In the genomic region with DNA sequence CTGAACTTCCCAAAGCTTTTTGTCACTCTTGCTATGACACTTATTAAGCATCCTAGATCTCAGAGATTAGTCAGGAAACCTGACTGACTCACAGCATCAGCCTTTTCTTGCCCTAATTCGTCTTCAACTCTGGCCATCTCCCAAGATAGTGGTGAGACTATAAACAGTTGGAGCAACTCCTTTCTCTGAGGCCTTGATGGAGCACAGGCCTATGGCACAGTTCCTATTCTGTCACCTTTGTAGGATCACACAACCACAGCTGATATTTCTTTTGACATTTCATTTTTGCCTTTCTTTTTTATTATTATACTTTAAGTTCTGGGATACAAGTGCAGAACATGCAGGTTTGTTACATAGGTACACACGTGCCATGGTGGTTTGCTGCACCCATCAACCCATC, we compare ENCODE assay signal across 9 cellular contexts.
"Had no signal": no experiment of that assay in that cellular context is flagged by ENCODE, and none has a peak within 500 bp of the region (broad histone marks: within the 10 kb centered on the region; RNA-seq: fewer than 3 reads in every experiment).

No MANE protein-coding gene starts in this region.

- H3K27ac ChIP-seq: GM23248, HL-60 had no signal

- H3K4me3 ChIP-seq: GM23248, HAP-1 had no signal

- H3K9me3 Mint-ChIP-seq: HFFc6 had no signal

- DNase-seq: GM23248, GOT3, H7, HFFc6, IMR-90 had no signal

- FAIRE-seq: HTR-8/SVneo had no signal

- H3K4me1 ChIP-seq: HAP-1 had no signal

- H3K36me3 ChIP-seq: HAP-1 had no signal

- H3K9me3 ChIP-seq: HAP-1 had no signal

- H3K27ac Mint-ChIP-seq: HFFc6 had no signal

- H3K4me3 Mint-ChIP-seq: HFFc6 had no signal

- ATAC-seq: HCT116 had no signal
